ENCODE assay signal across 1 cellular context in genomic region chr10:130110236-130111114, GRCh38.
TF ChIP-seq lines count a peak whose summit lies in the region.

TSS of gene C10orf143 (minus strand) at chr10:130110830. CDS start at chr10:130110772, 58 bp downstream.

TF ChIP-seq in WTC11, 78 proteins besides CTCF, POLR2A, EP300 and RAD21 (continued from another document):
- TF ChIP-seq, protein P1, sequence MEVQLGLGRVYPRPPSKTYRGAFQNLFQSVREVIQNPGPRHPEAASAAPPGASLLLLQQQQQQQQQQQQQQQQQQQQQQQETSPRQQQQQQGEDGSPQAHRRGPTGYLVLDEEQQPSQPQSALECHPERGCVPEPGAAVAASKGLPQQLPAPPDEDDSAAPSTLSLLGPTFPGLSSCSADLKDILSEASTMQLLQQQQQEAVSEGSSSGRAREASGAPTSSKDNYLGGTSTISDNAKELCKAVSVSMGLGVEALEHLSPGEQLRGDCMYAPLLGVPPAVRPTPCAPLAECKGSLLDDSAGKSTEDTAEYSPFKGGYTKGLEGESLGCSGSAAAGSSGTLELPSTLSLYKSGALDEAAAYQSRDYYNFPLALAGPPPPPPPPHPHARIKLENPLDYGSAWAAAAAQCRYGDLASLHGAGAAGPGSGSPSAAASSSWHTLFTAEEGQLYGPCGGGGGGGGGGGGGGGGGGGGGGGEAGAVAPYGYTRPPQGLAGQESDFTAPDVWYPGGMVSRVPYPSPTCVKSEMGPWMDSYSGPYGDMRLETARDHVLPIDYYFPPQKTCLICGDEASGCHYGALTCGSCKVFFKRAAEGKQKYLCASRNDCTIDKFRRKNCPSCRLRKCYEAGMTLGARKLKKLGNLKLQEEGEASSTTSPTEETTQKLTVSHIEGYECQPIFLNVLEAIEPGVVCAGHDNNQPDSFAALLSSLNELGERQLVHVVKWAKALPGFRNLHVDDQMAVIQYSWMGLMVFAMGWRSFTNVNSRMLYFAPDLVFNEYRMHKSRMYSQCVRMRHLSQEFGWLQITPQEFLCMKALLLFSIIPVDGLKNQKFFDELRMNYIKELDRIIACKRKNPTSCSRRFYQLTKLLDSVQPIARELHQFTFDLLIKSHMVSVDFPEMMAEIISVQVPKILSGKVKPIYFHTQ (CRISPR knock-in tag; IDR thresholded peaks at IDR 0.05) = no peak
- TF ChIP-seq PRRX2 (CRISPR knock-in tag; IDR thresholded peaks at IDR 0.05) (no peak), JAZF1 (CRISPR knock-in tag; IDR thresholded peaks at IDR 0.05) (no peak), FOXP1 (CRISPR knock-in tag; IDR thresholded peaks at IDR 0.05; ENCODE audit: borderline replicate concordance) (peak; percentile 49; the same call in 1 of the 2 replicates), KAT7 (CRISPR knock-in tag; IDR thresholded peaks at IDR 0.05; ENCODE audit: borderline replicate concordance) (no peak), ERG (CRISPR knock-in tag; IDR thresholded peaks at IDR 0.05) (no peak), IRF1 (CRISPR knock-in tag; IDR thresholded peaks at IDR 0.05) (0 out of 2 replicates have a peak, but pooled peaks have one; percentile 66), PRDM15 (CRISPR knock-in tag; IDR thresholded peaks at IDR 0.05) (no peak; the same call in none of the 2 replicates), SMAD4 (CRISPR knock-in tag; IDR thresholded peaks at IDR 0.05) (0 out of 2 replicates have a peak, but pooled peaks have one; percentile 31), ZNF232 (CRISPR knock-in tag; IDR thresholded peaks at IDR 0.05) (no peak), NFATC4 (CRISPR knock-in tag; IDR thresholded peaks at IDR 0.05) (no peak), GABPB1 (CRISPR knock-in tag; IDR thresholded peaks at IDR 0.05) (no peak), ZSCAN18 (CRISPR knock-in tag; IDR thresholded peaks at IDR 0.05) (no peak), OVOL2 (CRISPR knock-in tag; IDR thresholded peaks at IDR 0.05; ENCODE audit: borderline replicate concordance) (no peak), NFYB (CRISPR knock-in tag; conservative IDR thresholded peaks at IDR 0.05; ENCODE audit: low read depth) (no peak), SOX15 (CRISPR knock-in tag; IDR thresholded peaks at IDR 0.05) (no peak), ZNF263 (CRISPR knock-in tag; IDR thresholded peaks at IDR 0.05; ENCODE audit: low read depth) (no peak), FOXJ3 (CRISPR knock-in tag; IDR thresholded peaks at IDR 0.05; ENCODE audit: borderline replicate concordance) (no peak), MYBL2 (CRISPR knock-in tag; IDR thresholded peaks at IDR 0.05) (no peak), ZNF219 (CRISPR knock-in tag; IDR thresholded peaks at IDR 0.05; ENCODE audit: borderline replicate concordance) (no peak)
- TF ChIP-seq, protein P2, sequence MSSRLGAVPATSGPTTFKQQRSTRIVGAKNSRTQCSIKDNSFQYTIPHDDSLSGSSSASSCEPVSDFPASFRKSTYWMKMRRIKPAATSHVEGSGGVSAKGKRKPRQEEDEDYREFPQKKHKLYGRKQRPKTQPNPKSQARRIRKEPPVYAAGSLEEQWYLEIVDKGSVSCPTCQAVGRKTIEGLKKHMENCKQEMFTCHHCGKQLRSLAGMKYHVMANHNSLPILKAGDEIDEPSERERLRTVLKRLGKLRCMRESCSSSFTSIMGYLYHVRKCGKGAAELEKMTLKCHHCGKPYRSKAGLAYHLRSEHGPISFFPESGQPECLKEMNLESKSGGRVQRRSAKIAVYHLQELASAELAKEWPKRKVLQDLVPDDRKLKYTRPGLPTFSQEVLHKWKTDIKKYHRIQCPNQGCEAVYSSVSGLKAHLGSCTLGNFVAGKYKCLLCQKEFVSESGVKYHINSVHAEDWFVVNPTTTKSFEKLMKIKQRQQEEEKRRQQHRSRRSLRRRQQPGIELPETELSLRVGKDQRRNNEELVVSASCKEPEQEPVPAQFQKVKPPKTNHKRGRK (CRISPR knock-in tag; IDR thresholded peaks at IDR 0.05; ENCODE audit: borderline replicate concordance) = no peak
- TF ChIP-seq, protein P3, sequence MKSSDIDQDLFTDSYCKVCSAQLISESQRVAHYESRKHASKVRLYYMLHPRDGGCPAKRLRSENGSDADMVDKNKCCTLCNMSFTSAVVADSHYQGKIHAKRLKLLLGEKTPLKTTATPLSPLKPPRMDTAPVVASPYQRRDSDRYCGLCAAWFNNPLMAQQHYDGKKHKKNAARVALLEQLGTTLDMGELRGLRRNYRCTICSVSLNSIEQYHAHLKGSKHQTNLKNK (CRISPR knock-in tag; IDR thresholded peaks at IDR 0.05) = no peak
- TF ChIP-seq, protein P4, sequence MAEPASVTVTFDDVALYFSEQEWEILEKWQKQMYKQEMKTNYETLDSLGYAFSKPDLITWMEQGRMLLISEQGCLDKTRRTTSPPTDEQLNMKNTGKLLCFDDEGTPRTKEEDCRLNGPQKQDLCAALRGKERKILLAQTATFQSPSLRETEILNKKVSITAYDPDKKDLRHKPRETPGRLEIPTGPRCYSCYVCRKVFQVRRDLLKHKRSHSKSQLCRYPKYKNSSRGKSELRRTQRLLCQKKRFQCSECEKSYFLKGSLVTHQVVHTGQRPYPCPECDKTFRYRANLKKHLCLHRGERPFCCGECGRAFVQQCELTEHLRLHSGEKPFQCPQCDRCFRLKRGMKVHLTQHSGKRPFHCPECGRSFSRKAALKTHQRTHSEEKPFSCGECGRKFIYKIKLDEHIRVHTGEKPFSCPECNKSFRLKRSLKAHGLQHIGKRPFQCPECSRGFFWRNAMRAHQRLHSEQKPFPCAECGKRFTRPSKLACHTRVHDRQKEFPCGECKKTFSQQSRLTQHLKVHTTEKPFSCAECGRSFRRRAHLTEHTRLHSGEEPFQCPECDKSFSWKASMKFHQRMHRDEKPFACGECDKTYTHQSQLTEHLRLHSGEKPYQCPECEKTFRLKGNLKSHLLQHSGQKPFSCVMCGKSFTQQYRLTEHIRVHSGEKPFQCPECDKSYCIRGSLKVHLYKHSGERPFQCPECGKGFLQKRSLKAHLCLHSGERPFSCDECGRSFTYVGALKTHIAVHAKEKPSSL (CRISPR knock-in tag; conservative IDR thresholded peaks at IDR 0.05) = no peak
- TF ChIP-seq, protein P5, sequence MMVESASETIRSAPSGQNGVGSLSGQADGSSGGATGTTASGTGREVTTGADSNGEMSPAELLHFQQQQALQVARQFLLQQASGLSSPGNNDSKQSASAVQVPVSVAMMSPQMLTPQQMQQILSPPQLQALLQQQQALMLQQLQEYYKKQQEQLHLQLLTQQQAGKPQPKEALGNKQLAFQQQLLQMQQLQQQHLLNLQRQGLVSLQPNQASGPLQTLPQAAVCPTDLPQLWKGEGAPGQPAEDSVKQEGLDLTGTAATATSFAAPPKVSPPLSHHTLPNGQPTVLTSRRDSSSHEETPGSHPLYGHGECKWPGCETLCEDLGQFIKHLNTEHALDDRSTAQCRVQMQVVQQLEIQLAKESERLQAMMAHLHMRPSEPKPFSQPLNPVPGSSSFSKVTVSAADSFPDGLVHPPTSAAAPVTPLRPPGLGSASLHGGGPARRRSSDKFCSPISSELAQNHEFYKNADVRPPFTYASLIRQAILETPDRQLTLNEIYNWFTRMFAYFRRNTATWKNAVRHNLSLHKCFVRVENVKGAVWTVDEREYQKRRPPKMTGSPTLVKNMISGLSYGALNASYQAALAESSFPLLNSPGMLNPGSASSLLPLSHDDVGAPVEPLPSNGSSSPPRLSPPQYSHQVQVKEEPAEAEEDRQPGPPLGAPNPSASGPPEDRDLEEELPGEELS (CRISPR knock-in tag; IDR thresholded peaks at IDR 0.05) = 0 out of 2 replicates have a peak, but pooled peaks have one; percentile 48
- TF ChIP-seq, protein P6, sequence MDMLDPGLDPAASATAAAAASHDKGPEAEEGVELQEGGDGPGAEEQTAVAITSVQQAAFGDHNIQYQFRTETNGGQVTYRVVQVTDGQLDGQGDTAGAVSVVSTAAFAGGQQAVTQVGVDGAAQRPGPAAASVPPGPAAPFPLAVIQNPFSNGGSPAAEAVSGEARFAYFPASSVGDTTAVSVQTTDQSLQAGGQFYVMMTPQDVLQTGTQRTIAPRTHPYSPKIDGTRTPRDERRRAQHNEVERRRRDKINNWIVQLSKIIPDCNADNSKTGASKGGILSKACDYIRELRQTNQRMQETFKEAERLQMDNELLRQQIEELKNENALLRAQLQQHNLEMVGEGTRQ (CRISPR knock-in tag; IDR thresholded peaks at IDR 0.05) = no peak; the same call in 1 of the 2 replicates
- TF ChIP-seq, protein P7, sequence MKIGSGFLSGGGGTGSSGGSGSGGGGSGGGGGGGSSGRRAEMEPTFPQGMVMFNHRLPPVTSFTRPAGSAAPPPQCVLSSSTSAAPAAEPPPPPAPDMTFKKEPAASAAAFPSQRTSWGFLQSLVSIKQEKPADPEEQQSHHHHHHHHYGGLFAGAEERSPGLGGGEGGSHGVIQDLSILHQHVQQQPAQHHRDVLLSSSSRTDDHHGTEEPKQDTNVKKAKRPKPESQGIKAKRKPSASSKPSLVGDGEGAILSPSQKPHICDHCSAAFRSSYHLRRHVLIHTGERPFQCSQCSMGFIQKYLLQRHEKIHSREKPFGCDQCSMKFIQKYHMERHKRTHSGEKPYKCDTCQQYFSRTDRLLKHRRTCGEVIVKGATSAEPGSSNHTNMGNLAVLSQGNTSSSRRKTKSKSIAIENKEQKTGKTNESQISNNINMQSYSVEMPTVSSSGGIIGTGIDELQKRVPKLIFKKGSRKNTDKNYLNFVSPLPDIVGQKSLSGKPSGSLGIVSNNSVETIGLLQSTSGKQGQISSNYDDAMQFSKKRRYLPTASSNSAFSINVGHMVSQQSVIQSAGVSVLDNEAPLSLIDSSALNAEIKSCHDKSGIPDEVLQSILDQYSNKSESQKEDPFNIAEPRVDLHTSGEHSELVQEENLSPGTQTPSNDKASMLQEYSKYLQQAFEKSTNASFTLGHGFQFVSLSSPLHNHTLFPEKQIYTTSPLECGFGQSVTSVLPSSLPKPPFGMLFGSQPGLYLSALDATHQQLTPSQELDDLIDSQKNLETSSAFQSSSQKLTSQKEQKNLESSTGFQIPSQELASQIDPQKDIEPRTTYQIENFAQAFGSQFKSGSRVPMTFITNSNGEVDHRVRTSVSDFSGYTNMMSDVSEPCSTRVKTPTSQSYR (CRISPR knock-in tag; IDR thresholded peaks at IDR 0.05) = peak; percentile 21; the same call in 1 of the 2 replicates
